Comparison of ENCODE assay signal across 8 cellular contexts in genomic region chr12:48853228-48853688, GRCh38. TPM values are rescaled to one million over a fixed set of nuclear protein-coding genes. Genes with fewer than 3 reads are reported as not detected.
DNase-seq lines count a peak whose midpoint lies in the region; ATAC-seq and TF ChIP-seq lines count a peak whose summit lies in the region.

No MANE protein-coding gene starts in this region.

- H3K18ac ChIP-seq in trophoblast cell (ENCODE audit: low read length) = no peak overlapping the region

- intact Hi-C loops in tibial artery (cut with DNase I; ENCODE audit: low total_unique reads) = loop anchor here (1.0 to 5.0 kb wide), 2 partner anchors 38 to 84 kb away; no protein-coding TSS in a partner anchor

- H4K12ac ChIP-seq in trophoblast cell (ENCODE audit: low read depth, low read length) = no peak overlapping the region

- H3K4me1 Mint-ChIP-seq in CD8-positive, alpha-beta memory T cell = peaks cover 33 to 38% (median 36%) of the 10 kb centered on the region in 3 donors
- H3K4me1 Mint-ChIP-seq in activated naive CD8-positive, alpha-beta T cell treated with anti-CD3 and anti-CD28 coated beads, Interleukin-2, amount 50 U/mL, for 24 hours = peaks cover 31% of the 10 kb centered on the region

- whole genome bisulfite sequencing in trophoblast cell (ENCODE audit: extremely low coverage, insufficient coverage, insufficient read length) = no CpG with 5 or more reads among the region's 6 CpGs

- no peak overlapping the region for H2AK5ac ChIP-seq in trophoblast cell (ENCODE audit: low read length)

- H3K27me3 ChIP-seq in CD8-positive, alpha-beta memory T cell (ENCODE audit: insufficient read depth, low read length, poor library complexity, severe bottlenecking) = no peaks in the 10 kb centered on the region
- H3K27me3 ChIP-seq in SU-DHL-6 (ENCODE audit: low read length) (no peaks in the 10 kb centered on the region), cardiac muscle cell (no peaks in the 10 kb centered on the region), trophoblast cell (ENCODE audit: insufficient read depth, low read length) (no peaks in the 10 kb centered on the region), tibial artery (no peaks in the 10 kb centered on the region)

- POLR2A ChIA-PET in CD8-positive, alpha-beta memory T cell (lab: Charles Lee) = interaction anchor here (0.9 to 3.0 kb wide), 12 partner anchors 9 to 470 kb away, joined by 3 to 22 read pairs (median 9); partner anchors contain the start of genes FKBP11, RND1, TROAP and TUBA1B

- peaks cover 0 to 4% of the 10 kb centered on the region in 2 donors for H3K27me3 Mint-ChIP-seq in CD8-positive, alpha-beta memory T cell
- no peaks in the 10 kb centered on the region for H3K27me3 Mint-ChIP-seq in activated naive CD8-positive, alpha-beta T cell treated with anti-CD3 and anti-CD28 coated beads, Interleukin-2, amount 50 U/mL, for 24 hours

- H2AFZ ChIP-seq in SU-DHL-6 (ENCODE audit: low read depth, low read length, severe bottlenecking) (peak overlapping the region; percentile 70), trophoblast cell (ENCODE audit: insufficient read depth, low read length, poor library complexity) (peak overlapping the region; percentile 7)

- peak; percentile 36 for ATAC-seq in GM21737 (IDR thresholded peaks at IDR 0.05; ENCODE audit: unreplicated experiment)
- ATAC-seq in activated naive CD8-positive, alpha-beta T cell treated with anti-CD3 and anti-CD28 coated beads, Interleukin-2, amount 50 U/mL, for 24 hours = peak; percentile 31

- peak overlapping the region; percentile 98 for H3K27ac ChIP-seq in CD8-positive, alpha-beta memory T cell (ENCODE audit: low read depth, low read length)
- H3K27ac ChIP-seq in SU-DHL-6 (ENCODE audit: low read depth, low read length) = peak overlapping the region; percentile 55
- H3K27ac ChIP-seq in cardiac muscle cell = peak overlapping the region; percentile 61
- no peak overlapping the region for H3K27ac ChIP-seq in trophoblast cell (ENCODE audit: low read depth, low read length)
- peak overlapping the region; percentile 35 to 90 for H3K27ac ChIP-seq in tibial artery

- H4K8ac ChIP-seq in trophoblast cell (ENCODE audit: low read depth, low read length) = peak overlapping the region; percentile 85

- peaks cover 27% of the 10 kb centered on the region for H3K4me1 ChIP-seq in CD8-positive, alpha-beta memory T cell (ENCODE audit: insufficient read depth, low read length)
- H3K4me1 ChIP-seq in cardiac muscle cell (ENCODE audit: low read depth) = peaks cover 10% of the 10 kb centered on the region
- H3K4me1 ChIP-seq in trophoblast cell (ENCODE audit: control insufficient read depth in 1 of 2, insufficient read depth in 2 of 2, low read length in 2 of 2) = peaks cover 6 to 7% of the 10 kb centered on the region in 2 experiments
- peaks cover 0 to 30% (median 21%) of the 10 kb centered on the region in 4 donors for H3K4me1 ChIP-seq in tibial artery

- H4K91ac ChIP-seq in trophoblast cell (ENCODE audit: low read depth, low read length) = no peak overlapping the region

- H4K20me1 ChIP-seq in SU-DHL-6 (ENCODE audit: low read depth, low read length) = no peaks in the 10 kb centered on the region

- no peak overlapping the region for H3K14ac ChIP-seq in trophoblast cell (ENCODE audit: low read length)

- 0 out of 2 replicates have a peak, but pooled peaks cover 2% of the 10 kb centered on the region for H3F3A ChIP-seq in SU-DHL-6 (ENCODE audit: insufficient read depth)

- peak; percentile 79 to 90 (median 84) for DNase-seq in CD8-positive, alpha-beta memory T cell
- peak; percentile 96 for DNase-seq in NCI-H128 (lab: John Stamatoyannopoulos, UW; ENCODE audit: unreplicated experiment)
- DNase-seq in activated naive CD8-positive, alpha-beta T cell treated with anti-CD3 and anti-CD28 coated beads, Interleukin-2, amount 50 U/mL, for 24 hours = peak; percentile 89
- DNase-seq in cardiac muscle cell (ENCODE audit: low read depth in 1 of 2, low spot score in 1 of 2) = peak; percentile 89 to 94
- peak; percentile 88 to 99 for DNase-seq in trophoblast cell
- peak; percentile 91 to 94 for DNase-seq in tibial artery

- no peaks in the 10 kb centered on the region for H3K9me2 ChIP-seq in SU-DHL-6 (replicated peaks; ENCODE audit: insufficient read depth, low read length)

- no peaks in the 10 kb centered on the region for H3K9me3 Mint-ChIP-seq in CD8-positive, alpha-beta memory T cell
- H3K9me3 Mint-ChIP-seq in activated naive CD8-positive, alpha-beta T cell treated with anti-CD3 and anti-CD28 coated beads, Interleukin-2, amount 50 U/mL, for 24 hours = no peaks in the 10 kb centered on the region

- peak overlapping the region; percentile 87 for H3K9ac ChIP-seq in SU-DHL-6 (ENCODE audit: low read length)
- H3K9ac ChIP-seq in trophoblast cell (ENCODE audit: low read length) = no peak overlapping the region

- H3K79me1 ChIP-seq in trophoblast cell (ENCODE audit: low read length) = peaks cover 5% of the 10 kb centered on the region

- no peak overlapping the region for H2BK120ac ChIP-seq in trophoblast cell (ENCODE audit: insufficient read depth, low read length, poor library complexity)

- peak overlapping the region; percentile 89 to 99 (median 97) for H3K4me3 Mint-ChIP-seq in CD8-positive, alpha-beta memory T cell
- peak overlapping the region; percentile 92 for H3K4me3 Mint-ChIP-seq in activated naive CD8-positive, alpha-beta T cell treated with anti-CD3 and anti-CD28 coated beads, Interleukin-2, amount 50 U/mL, for 24 hours

- TF ChIP-seq CTCF in SU-DHL-6 (IDR thresholded peaks at IDR 0.05; ENCODE audit: insufficient read depth, low read length, poor library complexity, severe bottlenecking) (peak; percentile 77), cardiac muscle cell (IDR thresholded peaks at IDR 0.05; ENCODE audit: low read depth, low read length) (peak; percentile 75), tibial artery (IDR thresholded peaks at IDR 0.05) (peak; percentile 87 to 92)

- no peak overlapping the region for H2BK12ac ChIP-seq in trophoblast cell (ENCODE audit: low read length)

- H3K23ac ChIP-seq in trophoblast cell (ENCODE audit: low read length) = no peak overlapping the region

- H3K4me2 ChIP-seq in SU-DHL-6 (ENCODE audit: low read depth, low read length, poor library complexity, severe bottlenecking) (peak overlapping the region; percentile 64), trophoblast cell (ENCODE audit: low read length) (no peak overlapping the region)

- H3K4me3 ChIP-seq in CD8-positive, alpha-beta memory T cell (ENCODE audit: low read length) = peak overlapping the region; percentile 87
- H3K4me3 ChIP-seq in SU-DHL-6 (ENCODE audit: insufficient read depth, low read length, poor library complexity, severe bottlenecking) = peak overlapping the region; percentile 94
- H3K4me3 ChIP-seq in cardiac muscle cell = no peak overlapping the region
- no peak overlapping the region for H3K4me3 ChIP-seq in trophoblast cell (ENCODE audit: low read depth, low read length)
- peak overlapping the region; percentile 73 to 97 for H3K4me3 ChIP-seq in tibial artery

- peak overlapping the region; percentile 91 to 99 (median 96) for H3K27ac Mint-ChIP-seq in CD8-positive, alpha-beta memory T cell
- peak overlapping the region; percentile 96 for H3K27ac Mint-ChIP-seq in activated naive CD8-positive, alpha-beta T cell treated with anti-CD3 and anti-CD28 coated beads, Interleukin-2, amount 50 U/mL, for 24 hours

- peaks cover 38% of the 10 kb centered on the region for H3K79me2 ChIP-seq in SU-DHL-6 (ENCODE audit: insufficient read depth, low read length)
- H3K79me2 ChIP-seq in trophoblast cell (ENCODE audit: control insufficient read depth, insufficient read depth, low read length, poor library complexity) = peaks cover 8% of the 10 kb centered on the region

- no peak overlapping the region for H3K4ac ChIP-seq in trophoblast cell (ENCODE audit: low read depth, low read length)

- no peaks in the 10 kb centered on the region for H3K36me3 ChIP-seq in CD8-positive, alpha-beta memory T cell (ENCODE audit: insufficient read depth, low read length)
- H3K36me3 ChIP-seq in SU-DHL-6 (ENCODE audit: low read length) = no peaks in the 10 kb centered on the region
- H3K36me3 ChIP-seq in cardiac muscle cell = no peaks in the 10 kb centered on the region
- peaks cover 4 to 7% of the 10 kb centered on the region in 2 experiments for H3K36me3 ChIP-seq in trophoblast cell (ENCODE audit: control insufficient read depth in 1 of 2, insufficient read depth in 2 of 2, low read length in 2 of 2)
- H3K36me3 ChIP-seq in tibial artery = peaks cover 0 to 9% (median 0%) of the 10 kb centered on the region in 3 donors

- H3K9me3 ChIP-seq in CD8-positive, alpha-beta memory T cell (ENCODE audit: low read length) = no peaks in the 10 kb centered on the region
- H3K9me3 ChIP-seq in SU-DHL-6 (ENCODE audit: insufficient read depth, low read length) (no peaks in the 10 kb centered on the region), cardiac muscle cell (ENCODE audit: low read depth) (no peaks in the 10 kb centered on the region), trophoblast cell (ENCODE audit: insufficient read depth, low read depth, low read length) (no peaks in the 10 kb centered on the region), tibial artery (no peaks in the 10 kb centered on the region)

- peaks cover 2 to 27% (median 2%) of the 10 kb centered on the region in 3 donors for H3K36me3 Mint-ChIP-seq in CD8-positive, alpha-beta memory T cell
- H3K36me3 Mint-ChIP-seq in activated naive CD8-positive, alpha-beta T cell treated with anti-CD3 and anti-CD28 coated beads, Interleukin-2, amount 50 U/mL, for 24 hours (ENCODE audit: low read depth) = peaks cover 15% of the 10 kb centered on the region

- CTCF ChIA-PET in CD8-positive, alpha-beta memory T cell (lab: Charles Lee) = interaction anchor here (0.6 to 5.2 kb wide), 50 partner anchors 9 to 990 kb away, joined by 3 to 124 read pairs (median 5); partner anchors contain the start of genes ARF3, DDN, FKBP11 and RND1

- no peak overlapping the region for H2BK5ac ChIP-seq in trophoblast cell (ENCODE audit: low read depth, low read length, poor library complexity)

RNA-seq across cellular contexts. Expression of gene DDX23, which starts 1.3 kb away (rescaled TPM):
- 100 to 1,000 TPM; 147 to 148 TPM for total RNA-seq in CD8-positive, alpha-beta memory T cell
- 51.0 TPM for polyA plus RNA-seq in CD8-positive, alpha-beta memory T cell
- 66.3 and 89.5 TPM in 2 replicates for total RNA-seq in cardiac muscle cell
- 35.3 and 49.0 TPM in 2 replicates for polyA plus RNA-seq in cardiac muscle cell
- polyA plus RNA-seq in trophoblast cell (2013) = 67.7 and 72.6 TPM in 2 replicates

RNA-seq across cellular contexts. Expression of gene RND1, which starts 12.4 kb away (rescaled TPM):
- total RNA-seq in CD8-positive, alpha-beta memory T cell = 1 to 10 TPM; 2.0 to 2.6 TPM
- polyA plus RNA-seq in CD8-positive, alpha-beta memory T cell = 0.90 TPM
- 2.1 and 2.9 TPM in 2 replicates for total RNA-seq in cardiac muscle cell
- polyA plus RNA-seq in cardiac muscle cell = 3.5 and 7.2 TPM in 2 replicates
- polyA plus RNA-seq in trophoblast cell (2013) = 1.3 and 1.7 TPM in 2 replicates

RNA-seq across cellular contexts. Expression of gene CACNB3, which starts 35.0 kb away (rescaled TPM):
- 1 to 10 TPM; 6.3 to 6.6 TPM for total RNA-seq in CD8-positive, alpha-beta memory T cell
- polyA plus RNA-seq in CD8-positive, alpha-beta memory T cell = 3.2 TPM
- 19.2 and 21.9 TPM in 2 replicates for total RNA-seq in cardiac muscle cell
- 20.0 and 23.6 TPM in 2 replicates for polyA plus RNA-seq in cardiac muscle cell
- polyA plus RNA-seq in trophoblast cell (2013) = 36.8 and 42.6 TPM in 2 replicates

Comparison
In these comparisons a context has a peak if more than half of its experiments do, and no peak if none do; other contexts are left out.
1. H3K4me3 ChIP-seq: peak in CD8-positive, alpha-beta memory T cell (single experiment), SU-DHL-6 (single experiment) and tibial artery (2 of 2); none in cardiac muscle cell (single experiment) and trophoblast cell (single experiment).
2. Peak in every context shown above with its lines, with median percentiles within 50 percentile points of each other: DNase-seq and CTCF ChIP-seq.